8 cellular contexts compared by ENCODE assay signal in genomic region chr19:18109731-18110671, GRCh38. TPM values are rescaled to one million over a fixed set of nuclear protein-coding genes. Genes with fewer than 3 reads are reported as not detected.
DNase-seq lines count a peak whose midpoint lies in the region; ATAC-seq, FAIRE-seq and TF ChIP-seq lines count a peak whose summit lies in the region.

No MANE protein-coding gene starts in this region.

- peaks cover 50 to 69% (median 61%) of the 10 kb centered on the region in 10 experiments for H3K4me1 ChIP-seq in BLaER1 treated with 17β-estradiol and CSF1 and Interleukin-3, amounts not matched to agents 10 nM and 100 nM
- H3K4me1 ChIP-seq in H1 (replicated peaks in 1 of 4; ENCODE audit: control insufficient read depth in 3 of 4, insufficient read depth in 4 of 4, low read length in 3 of 4) (peaks cover 0 to 8% (median 4%) of the 10 kb centered on the region in 4 experiments; a peak in 3 of 7 replicates), mononuclear cell (ENCODE audit: insufficient read depth, low read length) (peaks cover 64% of the 10 kb centered on the region)

- no peak overlapping the region for H3K56ac ChIP-seq in H1 (replicated peaks; ENCODE audit: insufficient read length, low read depth, low read length)

- 0 out of 3 replicates have a peak, but pooled peaks of 1 of the 2 experiments have one; percentile 13 for TF ChIP-seq POLR2A in H1 (IDR thresholded peaks at IDR 0.05; ENCODE audit: control extremely low read depth in 1 of 2, low read depth in 2 of 2, low read length in 2 of 2)

- POLR2A ChIA-PET in H1 (lab: Charles Lee; ENCODE audit: partially characterized antibody), result interaction anchor here (0.6 to 4.3 kb wide), 12 partner anchors 9 to 246 kb away, joined by 3 to 15 read pairs (median 4); partner anchors contain the start of genes JUND, MAST3, PIK3R2 and RAB3A

- ATAC-seq in activated CD4-positive, CD25-positive, alpha-beta regulatory T cell treated with anti-CD3 and anti-CD28 coated beads, Interleukin-2, amount 50 U/mL, for 24 hours, result peak; percentile 80
- no peak for ATAC-seq in GM18907 (IDR thresholded peaks at IDR 0.05; ENCODE audit: unreplicated experiment)

- H2BK5ac ChIP-seq in H1 (ENCODE audit: low read depth, low read length), result no peak overlapping the region; the same call in 1 of the 2 replicates

- DNase-seq in HFFc6 (no peak), H1 (ENCODE audit: low read depth in 1 of 2, low spot score in 2 of 2) (peak in 1 of 2 experiments; percentile 84), substantia nigra (lab: John Stamatoyannopoulos, UW) (peak in 27 of 49 donors; percentile 14 to 68 (median 42)), NCI-H1436 treated with DMSO at 0.1 percent for 48 hours (lab: John Stamatoyannopoulos, UW) (no peak)

- peak overlapping the region; percentile 61 to 89 (median 73) for H3K4me3 ChIP-seq in BLaER1 treated with 17β-estradiol and CSF1 and Interleukin-3, amounts not matched to agents 10 nM and 100 nM
- H3K4me3 ChIP-seq in H1 (ENCODE audit: extremely low read depth in 1 of 4, insufficient read depth in 2 of 4, low read depth in 3 of 4, low read length in 4 of 4) (peak overlapping the region; percentile 55 to 71 (median 62)), mononuclear cell (ENCODE audit: low read length) (peak overlapping the region; percentile 74)

- H3K14ac ChIP-seq in H1 (ENCODE audit: insufficient read length), result no peak overlapping the region

- peak overlapping the region; percentile 71 for H3K18ac ChIP-seq in H1 (ENCODE audit: extremely low read depth, low read length)

- H3K4ac ChIP-seq in H1 (replicated peaks; ENCODE audit: insufficient read length, low read depth, low read length), result no peak overlapping the region

- no peak overlapping the region for H4K91ac ChIP-seq in H1 (replicated peaks; ENCODE audit: insufficient read length, low read length)

- peak overlapping the region; percentile 88 to 100 (median 98) for H3K4me2 ChIP-seq in BLaER1 treated with 17β-estradiol and CSF1 and Interleukin-3, amounts not matched to agents 10 nM and 100 nM
- peak overlapping the region; percentile 68 to 87 for H3K4me2 ChIP-seq in H1 (ENCODE audit: insufficient read depth in 1 of 2, low read depth in 2 of 2, low read length in 2 of 2)

- no peak overlapping the region for H2BK120ac ChIP-seq in H1 (replicated peaks; ENCODE audit: low read depth, low read length)

- no peak for TF ChIP-seq RAD21 in H1 (IDR thresholded peaks at IDR 0.05 in 1 of 2, conservative IDR thresholded peaks at IDR 0.05 in 1 of 2; ENCODE audit: low read depth in 2 of 2, low read length in 2 of 2)

- H2BK20ac ChIP-seq in H1 (ENCODE audit: low read length), result no peak overlapping the region

- H3K27ac Mint-ChIP-seq in HFFc6, result no peak overlapping the region; the same call in 1 of the 2 replicates

- H2AFZ ChIP-seq in H1 (ENCODE audit: low read length), result no peak overlapping the region; the same call in 1 of the 2 replicates

- peaks cover 15% of the 10 kb centered on the region for H3K4me1 Mint-ChIP-seq in HFFc6 (ENCODE audit: low read depth)

- peaks cover 0 to 28% (median 9%) of the 10 kb centered on the region in 11 experiments; a peak in 10 of 22 replicates for H4K20me1 ChIP-seq in BLaER1 treated with 17β-estradiol and CSF1 and Interleukin-3, amounts not matched to agents 10 nM and 100 nM
- peaks cover 0 to 2% of the 10 kb centered on the region in 2 experiments for H4K20me1 ChIP-seq in H1 (replicated peaks in 1 of 2; ENCODE audit: control insufficient read depth in 1 of 2, insufficient read depth in 2 of 2, low read length in 2 of 2)

- no peak for TF ChIP-seq EP300 in H1 (IDR thresholded peaks at IDR 0.05; ENCODE audit: borderline replicate concordance in 1 of 2, low read depth in 2 of 2, low read length in 2 of 2)

- H4K5ac ChIP-seq in H1 (ENCODE audit: insufficient read length, low read depth, low read length), result no peak overlapping the region

- H2BK12ac ChIP-seq in H1 (ENCODE audit: low read depth, low read length), result peak overlapping the region; percentile 50; the same call in 1 of the 2 replicates

- no peaks in the 10 kb centered on the region for H3K79me2 ChIP-seq in H1 (ENCODE audit: control insufficient read depth in 1 of 2, insufficient read depth in 2 of 2, low read length in 2 of 2)

- peak overlapping the region; percentile 66 to 89 (median 82) for H3K9ac ChIP-seq in BLaER1 treated with 17β-estradiol and CSF1 and Interleukin-3, amounts not matched to agents 10 nM and 100 nM
- H3K9ac ChIP-seq in H1 (replicated peaks in 1 of 4; ENCODE audit: extremely low read depth in 1 of 4, low read depth in 3 of 4, low read length in 3 of 4), result peak overlapping the region in 3 of 4 experiments; percentile 25 to 35 (median 34); a peak in 4 of 7 replicates

- 0 out of 2 replicates have a peak, but pooled peaks cover 4% of the 10 kb centered on the region for H3K36me3 Mint-ChIP-seq in HFFc6 (ENCODE audit: low read depth)

- H3K23me2 ChIP-seq in H1 (ENCODE audit: low read depth, low read length), result peaks cover 12% of the 10 kb centered on the region

- H3K27ac ChIP-seq in BLaER1 treated with 17β-estradiol and CSF1 and Interleukin-3, amounts not matched to agents 10 nM and 100 nM, result peak overlapping the region; percentile 62 to 81 (median 77)
- H3K27ac ChIP-seq in H1 (ENCODE audit: low read depth, low read length) (no peak overlapping the region), substantia nigra (ENCODE audit: low read depth, low read length, poor library complexity, severe bottlenecking) (peak overlapping the region; percentile 83)

- peak overlapping the region; percentile 81 for H3K4me3 Mint-ChIP-seq in HFFc6

- CTCF ChIA-PET in H1 (lab: Charles Lee; ENCODE audit: partially characterized antibody), result interaction anchor here (0.7 to 5.1 kb wide), 12 partner anchors 12 to 420 kb away, joined by 3 to 26 read pairs (median 4); no protein-coding TSS in a partner anchor

- no peaks in the 10 kb centered on the region for H3K9me3 ChIP-seq in BLaER1 treated with 17β-estradiol and CSF1 and Interleukin-3, amounts not matched to agents 10 nM and 100 nM (replicated peaks in 1 of 11)
- H3K9me3 ChIP-seq in H1 (ENCODE audit: insufficient read depth in 2 of 2, low read depth in 1 of 2, low read length in 1 of 2), result no peaks in the 10 kb centered on the region
- no peaks in the 10 kb centered on the region for H3K9me3 ChIP-seq in mononuclear cell (ENCODE audit: low read depth, low read length)

- no peak overlapping the region for H3K23ac ChIP-seq in H1 (ENCODE audit: insufficient read length)

- 4% methylated on average over 41 of the region's 97 CpGs; no CpG with 5 or more reads in 1 of the 2 experiments for WGBS in H1 (ENCODE audit: extremely low coverage in 1 of 2, insufficient coverage in 1 of 2, insufficient read length in 1 of 2, insufficient replicate concordance in 2 of 2, low coverage in 1 of 2, low lambda C conversion rate in 2 of 2, missing lambda C conversion rate in 1 of 2), 2 experiments

- H3K9me3 Mint-ChIP-seq in HFFc6, result no peaks in the 10 kb centered on the region

- H3K27me3 ChIP-seq in BLaER1 treated with 17β-estradiol and CSF1 and Interleukin-3, amounts not matched to agents 10 nM and 100 nM, result no peaks in the 10 kb centered on the region
- H3K27me3 ChIP-seq in H1 (replicated peaks in 1 of 4; ENCODE audit: control insufficient read depth in 3 of 4, extremely low read depth in 1 of 4, insufficient read depth in 3 of 4, low read length in 3 of 4) (peaks cover 0 to 12% (median 9%) of the 10 kb centered on the region in 4 experiments; a peak in 5 of 7 replicates), mononuclear cell (ENCODE audit: insufficient read depth, low read length) (no peaks in the 10 kb centered on the region)

- no peak for FAIRE-seq in H1 (lab: Jason Lieb, UNC)

- H3K36me3 ChIP-seq in BLaER1 treated with 17β-estradiol and CSF1 and Interleukin-3, amounts not matched to agents 10 nM and 100 nM, result peaks cover 23 to 41% (median 33%) of the 10 kb centered on the region in 11 experiments
- H3K36me3 ChIP-seq in H1 (ENCODE audit: control insufficient read depth in 2 of 4, insufficient read depth in 4 of 4, low read length in 3 of 4), result no peaks in the 10 kb centered on the region

- peak overlapping the region; percentile 80; the same call in 1 of the 2 replicates for H4K8ac ChIP-seq in H1 (ENCODE audit: extremely low read depth, insufficient read depth, low read length)

- no peak overlapping the region for H2AK5ac ChIP-seq in H1 (ENCODE audit: low read depth, low read length)

- no peaks in the 10 kb centered on the region for H3K79me1 ChIP-seq in H1 (ENCODE audit: low read depth, low read length)

- peaks cover 3% of the 10 kb centered on the region for H3K27me3 Mint-ChIP-seq in HFFc6 (ENCODE audit: insufficient read depth)

- H2BK15ac ChIP-seq in H1 (ENCODE audit: low read length), result no peak overlapping the region

- TF ChIP-seq CTCF in HFFc6 (IDR thresholded peaks at IDR 0.05) (no peak), H1 (IDR thresholded peaks at IDR 0.05; ENCODE audit: control extremely low read depth in 1 of 3, insufficient read depth in 1 of 3, low read depth in 1 of 3, low read length in 3 of 3) (no peak)

RNA-seq across cellular contexts. Expression of gene MAST3, which starts 12.4 kb away (rescaled TPM):
- 10 to 100 TPM; 12.2 to 17.4 (median 13.2) TPM for total RNA-seq in HFFc6 (2021; fragmentation: NEBNext Ultra II Directional; extraction: Animal tissue kit (Norgen Biotek cat#: 25700))
- 9.0 TPM in 2 replicates for total RNA-seq in H1 (2021; fragmentation: NEBNext Ultra II Directional; extraction: Animal tissue kit (Norgen Biotek cat#: 25700))
- polyA plus RNA-seq in H1 (2011; rRNA removed), result 3.4 and 5.5 TPM in 2 replicates
- 1.5 TPM for polyA plus RNA-seq in H1 (2011; cell fraction: cytosol; rRNA removed)
- 7.7 TPM for polyA plus RNA-seq in H1 (2011; cell fraction: nucleus; rRNA removed)
- polyA plus RNA-seq in H1 (2012, experiment 1 of 2), result 3.2 to 5.5 TPM (median 4.8 TPM) in 4 replicates
- polyA plus RNA-seq in H1 (2012, experiment 2 of 2), result 3.0 TPM
- 3.4 TPM for polyA plus RNA-seq in H1 (2013, experiment 1 of 2)
- polyA plus RNA-seq in H1 (2013, experiment 2 of 2), result 3.1 TPM
- 4.8 and 5.0 TPM in 2 replicates for polyA minus RNA-seq in H1 (2011; rRNA and poly(A)+ RNA removed)
- 6.1 TPM for polyA minus RNA-seq in H1 (2011; cell fraction: cytosol; rRNA and poly(A)+ RNA removed)
- polyA minus RNA-seq in H1 (2011; cell fraction: nucleus; rRNA and poly(A)+ RNA removed), result 7.4 TPM
- total RNA-seq in mononuclear cell, result 6.7 TPM

RNA-seq across cellular contexts. Expression of gene IL12RB1, which starts 23.3 kb away (rescaled TPM):
- under 1 TPM in 1 of 6 experiments, not detected in 5; 0.10 TPM for total RNA-seq in HFFc6 (2021; fragmentation: NEBNext Ultra II Directional; extraction: Animal tissue kit (Norgen Biotek cat#: 25700))
- not detected in 2 replicates for total RNA-seq in H1 (2021; fragmentation: NEBNext Ultra II Directional; extraction: Animal tissue kit (Norgen Biotek cat#: 25700))
- polyA plus RNA-seq in H1 (2011; rRNA removed), result 0.03 and 0.06 TPM in 2 replicates
- polyA plus RNA-seq in H1 (2011; cell fraction: cytosol; rRNA removed), result not detected
- polyA plus RNA-seq in H1 (2011; cell fraction: nucleus; rRNA removed), result not detected
- polyA plus RNA-seq in H1 (2012, experiment 1 of 2), result not detected in 4 replicates
- not detected for polyA plus RNA-seq in H1 (2012, experiment 2 of 2)
- not detected for polyA plus RNA-seq in H1 (2013, experiment 1 of 2)
- not detected for polyA plus RNA-seq in H1 (2013, experiment 2 of 2)
- not detected in 2 replicates for polyA minus RNA-seq in H1 (2011; rRNA and poly(A)+ RNA removed)
- not detected for polyA minus RNA-seq in H1 (2011; cell fraction: cytosol; rRNA and poly(A)+ RNA removed)
- not detected for polyA minus RNA-seq in H1 (2011; cell fraction: nucleus; rRNA and poly(A)+ RNA removed)
- total RNA-seq in mononuclear cell, result 26.9 TPM

RNA-seq across cellular contexts. Expression of gene PIK3R2, which starts 43.0 kb away (rescaled TPM):
- total RNA-seq in HFFc6 (2021; fragmentation: NEBNext Ultra II Directional; extraction: Animal tissue kit (Norgen Biotek cat#: 25700)), result 10 to 100 TPM; 51.9 to 66.1 (median 56.0) TPM
- total RNA-seq in H1 (2021; fragmentation: NEBNext Ultra II Directional; extraction: Animal tissue kit (Norgen Biotek cat#: 25700)), result 53.8 and 57.1 TPM in 2 replicates
- polyA plus RNA-seq in H1 (2011; rRNA removed), result 21.7 and 31.4 TPM in 2 replicates
- polyA plus RNA-seq in H1 (2011; cell fraction: cytosol; rRNA removed), result 20.2 TPM
- 29.8 TPM for polyA plus RNA-seq in H1 (2011; cell fraction: nucleus; rRNA removed)
- polyA plus RNA-seq in H1 (2012, experiment 1 of 2), result 24.6 to 46.9 TPM (median 34.0 TPM) in 4 replicates
- polyA plus RNA-seq in H1 (2012, experiment 2 of 2), result 33.2 TPM
- 45.8 TPM for polyA plus RNA-seq in H1 (2013, experiment 1 of 2)
- 45.9 TPM for polyA plus RNA-seq in H1 (2013, experiment 2 of 2)
- polyA minus RNA-seq in H1 (2011; rRNA and poly(A)+ RNA removed), result 15.2 and 18.5 TPM in 2 replicates
- 37.8 TPM for polyA minus RNA-seq in H1 (2011; cell fraction: cytosol; rRNA and poly(A)+ RNA removed)
- 21.7 TPM for polyA minus RNA-seq in H1 (2011; cell fraction: nucleus; rRNA and poly(A)+ RNA removed)
- 3.7 TPM for total RNA-seq in mononuclear cell

Comparison
In these comparisons a context has a peak if more than half of its experiments do, and no peak if none do; other contexts are left out.
1. DNase-seq: peak in substantia nigra (27 of 49); none in HFFc6 (single experiment) and NCI-H1436 treated with DMSO at 0.1 percent for 48 hours (single experiment).
2. RNA of gene IL12RB1, which starts 23.3 kb away (total RNA-seq): 26.9 TPM in mononuclear cell (single experiment); 0.10 TPM in HFFc6 and not detected in H1; every median in the first group is over 10 times any median in the second.
3. RNA of gene PIK3R2, which starts 43.0 kb away (total RNA-seq): 53.8 to 57.1 TPM in H1 and 51.9 to 66.1 TPM in HFFc6; 3.7 TPM in mononuclear cell (single experiment); every median in the first group is over 10 times any median in the second.
4. Peak in every context shown above with its lines, with median percentiles within 50 percentile points of each other: H3K4me3 ChIP-seq.